9 cellular contexts compared by ENCODE assay signal in the genomic region with DNA sequence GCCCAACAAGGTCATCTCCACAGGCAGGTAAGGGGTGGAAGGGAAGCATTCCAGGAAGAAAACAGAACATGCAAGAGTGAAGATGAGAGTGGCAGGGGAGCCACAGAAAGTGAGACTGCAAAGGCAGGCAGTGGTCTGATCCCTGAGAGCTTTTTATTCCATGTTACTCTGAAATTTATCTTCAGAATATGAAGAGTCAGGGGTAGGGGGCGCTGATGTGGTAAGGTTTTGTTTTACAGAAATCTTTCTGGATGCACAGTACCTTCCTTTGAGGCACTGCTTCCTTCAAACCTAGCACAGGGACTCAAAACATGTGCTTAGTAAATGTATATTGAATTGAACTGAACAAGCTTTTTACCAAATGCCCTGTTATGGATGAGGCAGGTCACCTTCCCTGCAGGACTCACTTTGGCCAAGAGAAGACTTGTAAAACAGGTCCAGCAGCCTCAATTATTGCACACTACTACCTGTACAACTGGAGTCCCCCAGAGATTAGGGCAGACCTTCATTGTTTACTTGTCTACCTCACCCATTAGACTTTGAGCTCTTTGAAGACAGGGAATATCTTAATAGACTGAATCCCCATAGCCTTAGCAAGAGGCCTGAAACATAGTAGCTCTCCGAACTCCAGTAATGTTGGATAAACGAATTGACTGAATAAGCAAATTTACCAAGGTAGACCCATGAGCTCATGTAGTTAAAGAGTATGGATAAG. TPM values are rescaled to one million over a fixed set of nuclear protein-coding genes. Genes with fewer than 3 reads are reported as not detected.
A peak's percentile ranks its signal among the peaks of the same experiment; 100 is the strongest.
DNase-seq lines count a peak whose midpoint lies in the region; ATAC-seq, FAIRE-seq and TF ChIP-seq lines count a peak whose summit lies in the region.
"Had no signal": no experiment of that assay in that cellular context is flagged by ENCODE, and none has a peak within 500 bp of the region (broad histone marks: within the 10 kb centered on the region; RNA-seq: fewer than 3 reads in every experiment).

No MANE protein-coding gene starts in this region.

- peaks cover 6% of the 10 kb centered on the region for H3K27me3 ChIP-seq in CD4-positive, alpha-beta T cell (ENCODE audit: control insufficient read depth, insufficient read depth, low read length)
- H3K27me3 ChIP-seq in transverse colon, result no peaks in the 10 kb centered on the region

- no peak for ATAC-seq in CD4-positive, alpha-beta T cell (ENCODE audit: poor library complexity)
- no peak for ATAC-seq in HG03159 (IDR thresholded peaks at IDR 0.05; ENCODE audit: unreplicated experiment)

- H3K4me3 Mint-ChIP-seq in CD4-positive, alpha-beta T cell, result peak overlapping the region; percentile 70

- DNase-seq in CD4-positive, alpha-beta T cell, result peak in 1 of 10 experiments; percentile 4
- DNase-seq in HEK293T (ENCODE audit: extremely low spot score) (peak; percentile 34), SKM-1 (lab: John Stamatoyannopoulos, UW; ENCODE audit: unreplicated experiment) (peak; percentile 35), fibroblast of villous mesenchyme (ENCODE audit: low read depth) (no peak), transverse colon (peak; percentile 67), amniotic stem cell (lab: John Stamatoyannopoulos, UW) (no peak), kidney (no peak)

- peaks cover 5% of the 10 kb centered on the region for H3K36me3 Mint-ChIP-seq in CD4-positive, alpha-beta T cell (ENCODE audit: low read depth)

- H3K4me3 ChIP-seq in fibroblast of villous mesenchyme (ENCODE audit: low read depth, low read length) (no peak overlapping the region), transverse colon (peak overlapping the region in 2 of 4 donors; percentile 77 to 80), kidney (ENCODE audit: low read length in 2 of 2) (no peak overlapping the region)

- WGBS in transverse colon (ENCODE audit: low coverage in 1 of 2), 2 donors, result 50 to 51% methylated on average over 3 of the region's 3 CpGs

- no peaks in the 10 kb centered on the region for H3K9me3 ChIP-seq in CD4-positive, alpha-beta T cell (ENCODE audit: control insufficient read depth, low read length)
- H3K9me3 ChIP-seq in transverse colon (no peaks in the 10 kb centered on the region), kidney (ENCODE audit: control insufficient read depth in 1 of 2, low read length in 2 of 2) (no peaks in the 10 kb centered on the region)
- H3K9me3 ChIP-seq: upper lobe of left lung had no signal

- H3K27me3 Mint-ChIP-seq in CD4-positive, alpha-beta T cell, result peaks cover 24% of the 10 kb centered on the region

- CTCF ChIA-PET in CD4-positive, alpha-beta T cell (lab: Charles Lee), result interaction anchor here (0.7 to 1.4 kb wide), 5 partner anchors 10 to 76 kb away, joined by 3 to 7 read pairs (median 4); no protein-coding TSS in a partner anchor
- CTCF ChIA-PET in HEK293T (lab: Yijun Ruan, JAX), result interaction anchor here (0.6 to 1.8 kb wide), 10 partner anchors 10 to 148 kb away, joined by 3 to 10 read pairs (median 4); no protein-coding TSS in a partner anchor

- H3K4me1 Mint-ChIP-seq in CD4-positive, alpha-beta T cell (ENCODE audit: low read depth), result peaks cover 25% of the 10 kb centered on the region

- H3K27ac ChIP-seq in CD4-positive, alpha-beta T cell (ENCODE audit: low read depth, low read length), result no peak overlapping the region
- H3K27ac ChIP-seq in transverse colon (peak overlapping the region; percentile 89 to 94 (median 91)), kidney (ENCODE audit: low read depth in 2 of 2, low read length in 2 of 2) (peak overlapping the region in 1 of 2 donors; percentile 8)

- peak; percentile 42 for TF ChIP-seq EP300 in transverse colon (IDR thresholded peaks at IDR 0.05; ENCODE audit: low read depth)

- H3K4me1 ChIP-seq in transverse colon (peaks cover 5 to 67% (median 36%) of the 10 kb centered on the region in 4 donors), kidney (ENCODE audit: control insufficient read depth in 1 of 2, insufficient read depth in 1 of 2, low read depth in 1 of 2, low read length in 2 of 2) (peaks cover 0 to 5% of the 10 kb centered on the region in 2 donors)

- peak; percentile 85 for TF ChIP-seq POLR2A in transverse colon (IDR thresholded peaks at IDR 0.05)

- no peak for FAIRE-seq in kidney (lab: Jason Lieb, UNC)

- H3K27ac Mint-ChIP-seq in CD4-positive, alpha-beta T cell, result peak overlapping the region; percentile 96

- intact Hi-C loops in CD4-positive, alpha-beta T cell (cut with DNase I, micrococcal nuclease), result loop anchor here (1.0 to 10.0 kb wide), 5 partner anchors 59 to 1103 kb away; a partner anchor contains a TSS
- intact Hi-C loops in transverse colon (cut with DNase I; ENCODE audit: low total_unique reads), result loop anchor here (1.0 kb wide), 1 partner anchor 35 kb away; no protein-coding TSS in a partner anchor
- intact Hi-C loops in kidney (cut with DNase I), result no loop called here

- in situ Hi-C loops in transverse colon (cut with MboI; ENCODE audit: low pct_ligation_motif_present in 1 of 4, low pct_unique_long_range_greater_than_20kb in 1 of 4, low sequenced_read_pairs in 3 of 4), result no loop called here

- no peak overlapping the region for H3K9ac ChIP-seq in kidney (ENCODE audit: low read length in 2 of 2)

- no peaks in the 10 kb centered on the region for H3K9me3 Mint-ChIP-seq in CD4-positive, alpha-beta T cell

- POLR2A ChIA-PET in CD4-positive, alpha-beta T cell (lab: Charles Lee), result interaction anchor here (1.0 kb wide), 1 partner anchor 60 kb away, joined by 3 read pairs; no protein-coding TSS in a partner anchor
- POLR2A ChIA-PET in HEK293T (lab: Yijun Ruan, JAX), result interaction anchor here (0.6 to 1.2 kb wide), 5 partner anchors 11 to 282 kb away, joined by 3 to 4 read pairs (median 3); no protein-coding TSS in a partner anchor

- H3K36me3 ChIP-seq in transverse colon (no peaks in the 10 kb centered on the region), kidney (ENCODE audit: control insufficient read depth in 1 of 2, insufficient read depth in 2 of 2, low read length in 2 of 2) (no peaks in the 10 kb centered on the region)
- H3K36me3 ChIP-seq: upper lobe of left lung had no signal

- TF ChIP-seq CTCF in CD4-positive, alpha-beta T cell (IDR thresholded peaks at IDR 0.05), result no peak
- TF ChIP-seq CTCF in fibroblast of villous mesenchyme (IDR thresholded peaks at IDR 0.05; ENCODE audit: insufficient read depth, low read depth, low read length), result peak; percentile 25
- peak in 1 of 5 experiments; percentile 30 for TF ChIP-seq CTCF in transverse colon (IDR thresholded peaks at IDR 0.05)
- TF ChIP-seq CTCF in kidney (IDR thresholded peaks at IDR 0.05; ENCODE audit: borderline replicate concordance, extremely low read depth, insufficient read depth), result no peak

TF ChIP-seq in HEK293T, 16 proteins besides CTCF, POLR2A, EP300 and RAD21:
- TF ChIP-seq LEF1 (IDR thresholded peaks at IDR 0.05; ENCODE audit: borderline replicate concordance), result no peak
- TF ChIP-seq L3MBTL2 (conservative IDR thresholded peaks at IDR 0.05), result no peak
- TF ChIP-seq FOXK2 (IDR thresholded peaks at IDR 0.05), result no peak
- no peak for TF ChIP-seq SP1 (IDR thresholded peaks at IDR 0.05)
- no peak for TF ChIP-seq ZNF384 (IDR thresholded peaks at IDR 0.05)
- TF ChIP-seq CTBP1 (IDR thresholded peaks at IDR 0.05; ENCODE audit: borderline replicate concordance), result no peak
- no peak for TF ChIP-seq FOXM1 (IDR thresholded peaks at IDR 0.05; ENCODE audit: borderline replicate concordance)
- TF ChIP-seq ARNT (IDR thresholded peaks at IDR 0.05), result no peak
- TF ChIP-seq TARDBP (IDR thresholded peaks at IDR 0.05), result no peak
- TF ChIP-seq FOXA1 (IDR thresholded peaks at IDR 0.05), result no peak
- TF ChIP-seq, protein P1, sequence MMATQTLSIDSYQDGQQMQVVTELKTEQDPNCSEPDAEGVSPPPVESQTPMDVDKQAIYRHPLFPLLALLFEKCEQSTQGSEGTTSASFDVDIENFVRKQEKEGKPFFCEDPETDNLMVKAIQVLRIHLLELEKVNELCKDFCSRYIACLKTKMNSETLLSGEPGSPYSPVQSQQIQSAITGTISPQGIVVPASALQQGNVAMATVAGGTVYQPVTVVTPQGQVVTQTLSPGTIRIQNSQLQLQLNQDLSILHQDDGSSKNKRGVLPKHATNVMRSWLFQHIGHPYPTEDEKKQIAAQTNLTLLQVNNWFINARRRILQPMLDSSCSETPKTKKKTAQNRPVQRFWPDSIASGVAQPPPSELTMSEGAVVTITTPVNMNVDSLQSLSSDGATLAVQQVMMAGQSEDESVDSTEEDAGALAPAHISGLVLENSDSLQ (IDR thresholded peaks at IDR 0.05), result no peak

RNA-seq across cellular contexts. Expression of a gene that starts 2.2 kb away (rescaled TPM):
- total RNA-seq in CD4-positive, alpha-beta T cell, result 10 to 100 TPM in 1 of 2 experiments, 1 to 10 TPM in 1; 6.9 to 12.6 TPM
- total RNA-seq in fibroblast of villous mesenchyme (68.9 and 69.1 TPM in 2 replicates), transverse colon (100 to 1,000 TPM; 104 to 222 (median 128) TPM), kidney (29.1 TPM)
- 22.2 TPM for polyA plus RNA-seq in kidney (ENCODE audit: insufficient read depth, low read depth, low replicate concordance)

Comparison
In these comparisons a context has a peak if more than half of its experiments do, and no peak if none do; other contexts are left out.
1. DNase-seq: peak in HEK293T (single experiment), SKM-1 (single experiment) and transverse colon (single experiment); none in fibroblast of villous mesenchyme (single experiment), amniotic stem cell (single experiment) and kidney (single experiment).